In genomic region chr1:101293461-101294045, GRCh38 we compare ENCODE assay signal across 8 cellular contexts. TPM values are rescaled to one million over a fixed set of nuclear protein-coding genes. Genes with fewer than 3 reads are reported as not detected.
DNase-seq lines count a peak whose midpoint lies in the region; ATAC-seq, FAIRE-seq and TF ChIP-seq lines count a peak whose summit lies in the region.

No MANE protein-coding gene starts in this region.

- H3K4me3 Mint-ChIP-seq in activated T-helper 17 cell treated with anti-CD3 and anti-CD28 coated beads, Interleukin-2, amount 50 U/mL, for 72 hours = peak overlapping the region; percentile 44

- no peaks in the 10 kb centered on the region for H3K9me3 Mint-ChIP-seq in activated T-helper 17 cell treated with anti-CD3 and anti-CD28 coated beads, Interleukin-2, amount 50 U/mL, for 72 hours

- no peak for FAIRE-seq in H54 (lab: Jason Lieb, UNC)

- ATAC-seq in GM19372 (IDR thresholded peaks at IDR 0.05; ENCODE audit: low read depth, unreplicated experiment) (peak; percentile 55), HG03457 (IDR thresholded peaks at IDR 0.05; ENCODE audit: unreplicated experiment) (peak; percentile 64)
- peak; percentile 60 for ATAC-seq in activated T-helper 17 cell treated with anti-CD3 and anti-CD28 coated beads, Interleukin-2, amount 50 U/mL, for 72 hours (replicated peaks)

- peaks cover 52% of the 10 kb centered on the region for H3K4me1 Mint-ChIP-seq in activated T-helper 17 cell treated with anti-CD3 and anti-CD28 coated beads, Interleukin-2, amount 50 U/mL, for 72 hours

- H3K36me3 Mint-ChIP-seq in activated T-helper 17 cell treated with anti-CD3 and anti-CD28 coated beads, Interleukin-2, amount 50 U/mL, for 72 hours (ENCODE audit: low read depth) = peaks cover 16% of the 10 kb centered on the region

- DNase-seq in A172 (ENCODE audit: low spot score) (peak; percentile 57), NCI-H2196 (lab: John Stamatoyannopoulos, UW; ENCODE audit: unreplicated experiment) (no peak), NCI-H345 (lab: John Stamatoyannopoulos, UW) (no peak), H54 (ENCODE audit: insufficient read length, low spot score) (no peak)
- DNase-seq in stimulated activated CD8-positive, alpha-beta memory T cell treated with anti-CD3 and anti-CD28 coated beads, Interleukin-12 subunit alpha, Interleukin-12 subunit beta, amount 100 ng/mL, for 1 hour (ENCODE audit: low read depth) = peak; percentile 40

- TF ChIP-seq POLR2A in H54 (IDR thresholded peaks at IDR 0.05; ENCODE audit: low read depth, low read length) = no peak

- no peaks in the 10 kb centered on the region for H3K27me3 Mint-ChIP-seq in activated T-helper 17 cell treated with anti-CD3 and anti-CD28 coated beads, Interleukin-2, amount 50 U/mL, for 72 hours

- peak overlapping the region; percentile 93 for H3K27ac Mint-ChIP-seq in activated T-helper 17 cell treated with anti-CD3 and anti-CD28 coated beads, Interleukin-2, amount 50 U/mL, for 72 hours

RNA-seq across cellular contexts. Expression of gene S1PR1, which starts 56.7 kb away (rescaled TPM):
- total RNA-seq in A172 (2014; rRNA removed; shearing (Covaris generic)) = 0.50 and 0.91 TPM in 2 replicates
- total RNA-seq in activated T-helper 17 cell treated with anti-CD3 and anti-CD28 coated beads, Interleukin-2, amount 50 U/mL, for 72 hours = 100 to 1,000 TPM; 147 to 170 TPM

Comparison
In these comparisons a context has a peak if more than half of its experiments do, and no peak if none do; other contexts are left out.
1. DNase-seq: peak in A172 (single experiment) and stimulated activated CD8-positive, alpha-beta memory T cell treated with anti-CD3 and anti-CD28 coated beads, Interleukin-12 subunit alpha, Interleukin-12 subunit beta, amount 100 ng/mL, for 1 hour (single experiment); none in NCI-H2196 (single experiment), NCI-H345 (single experiment) and H54 (single experiment).
2. RNA of gene S1PR1, which starts 56.7 kb away (total RNA-seq): 147 to 170 TPM in activated T-helper 17 cell treated with anti-CD3 and anti-CD28 coated beads, Interleukin-2, amount 50 U/mL, for 72 hours; 0.50 to 0.91 TPM in A172; every median in the first group is over 10 times any median in the second.
3. Peak in every context shown above with its lines, with median percentiles within 50 percentile points of each other: ATAC-seq.